In genomic region chr20:48531505-48531904, GRCh38 we compare ENCODE assay signal across 23 cellular contexts.
"Had no signal": no experiment of that assay in that cellular context is flagged by ENCODE, and none has a peak within 500 bp of the region (broad histone marks: within the 10 kb centered on the region; RNA-seq: fewer than 3 reads in every experiment).

No MANE protein-coding gene starts in this region.

- H3K4me3 Mint-ChIP-seq: activated B cell treated with CpG ODN at 0.5 μM for 24 hours; activated CD4-positive, alpha-beta memory T cell treated with anti-CD3 and anti-CD28 coated beads, Interleukin-2, amount 10 ng/mL, durations not matched to agents 7 days and 5 days; activated CD8-positive, alpha-beta memory T cell treated with anti-CD3 and anti-CD28 coated beads, Interleukin-2, amount 10 ng/mL, durations not matched to agents 7 days and 5 days; activated naive CD4-positive, alpha-beta T cell treated with anti-CD3 and anti-CD28 coated beads, Interleukin-2, amount 10 ng/mL, durations not matched to agents 7 days and 5 days; natural killer cell; T-cell had no signal

- H3K4me3 ChIP-seq: adrenal gland, esophagus squamous epithelium, lung, pancreas, right lobe of liver, upper lobe of right lung had no signal

- H3K27ac Mint-ChIP-seq: activated B cell treated with CpG ODN at 0.5 μM for 24 hours; activated CD4-positive, alpha-beta memory T cell treated with anti-CD3 and anti-CD28 coated beads, Interleukin-2, amount 10 ng/mL, durations not matched to agents 7 days and 5 days; activated CD8-positive, alpha-beta memory T cell treated with anti-CD3 and anti-CD28 coated beads, Interleukin-2, amount 10 ng/mL, durations not matched to agents 7 days and 5 days; activated naive CD4-positive, alpha-beta T cell treated with anti-CD3 and anti-CD28 coated beads, Interleukin-2, amount 10 ng/mL, durations not matched to agents 7 days and 5 days; activated T-helper 2 cell treated with anti-CD3 and anti-CD28 coated beads, Interferon-gamma antibody, Interleukin-2, Interleukin-4, amounts not matched to agents 10 μg/mL and 5 μg/mL and 100 μg/mL, durations not matched to agents 14 hours and 24 hours and 36 hours; natural killer cell; T-cell had no signal

- DNase-seq: activated B cell treated with CpG ODN at 0.5 μM for 24 hours; activated CD4-positive, alpha-beta memory T cell treated with anti-CD3 and anti-CD28 coated beads, Interleukin-2, amount 10 ng/mL, durations not matched to agents 7 days and 5 days; activated CD4-positive, alpha-beta T cell treated with anti-CD3 and anti-CD28 coated beads for 4 hours; activated CD8-positive, alpha-beta memory T cell treated with anti-CD3 and anti-CD28 coated beads, Interleukin-2, amount 10 ng/mL, durations not matched to agents 7 days and 5 days; activated naive CD4-positive, alpha-beta T cell treated with anti-CD3 and anti-CD28 coated beads, Interleukin-2, amount 10 ng/mL, durations not matched to agents 7 days and 5 days; adrenal gland; dermis blood vessel endothelial cell; effector memory CD4-positive, alpha-beta T cell; esophagus squamous epithelium; foreskin melanocyte; glutamatergic neuron; kidney; natural killer cell; pancreas; right lobe of liver; small intestine; stimulated activated CD4-positive, alpha-beta T cell treated with anti-CD3 and anti-CD28 coated beads, Interleukin-15, amount 100 ng/mL, for 24 hours; stimulated activated CD4-positive, alpha-beta T cell treated with anti-CD3 and anti-CD28 coated beads, Interleukin-2, amount 100 ng/mL, for 48 hours; T-cell; upper lobe of right lung had no signal

- H3K36me3 ChIP-seq: adrenal gland, esophagus squamous epithelium, neutrophil, pancreas, right lobe of liver, upper lobe of right lung had no signal

- H3K4me1 ChIP-seq: adrenal gland, esophagus squamous epithelium, pancreas, right lobe of liver, upper lobe of right lung had no signal

- H3K9me3 Mint-ChIP-seq: activated B cell treated with CpG ODN at 0.5 μM for 24 hours; activated CD4-positive, alpha-beta memory T cell treated with anti-CD3 and anti-CD28 coated beads, Interleukin-2, amount 10 ng/mL, durations not matched to agents 7 days and 5 days; activated naive CD4-positive, alpha-beta T cell treated with anti-CD3 and anti-CD28 coated beads, Interleukin-2, amount 10 ng/mL, durations not matched to agents 7 days and 5 days; activated T-helper 2 cell treated with anti-CD3 and anti-CD28 coated beads, Interferon-gamma antibody, Interleukin-2, Interleukin-4, amounts not matched to agents 10 μg/mL and 5 μg/mL and 100 μg/mL, durations not matched to agents 14 hours and 24 hours and 36 hours; natural killer cell; T-cell had no signal

- H3K27me3 ChIP-seq: adrenal gland, neutrophil, right lobe of liver, upper lobe of right lung had no signal

- H3K27ac ChIP-seq: adrenal gland, esophagus squamous epithelium, neutrophil, pancreas, right lobe of liver, upper lobe of right lung had no signal

- H3K36me3 Mint-ChIP-seq: activated CD8-positive, alpha-beta memory T cell treated with anti-CD3 and anti-CD28 coated beads, Interleukin-2, amount 10 ng/mL, durations not matched to agents 7 days and 5 days; activated naive CD4-positive, alpha-beta T cell treated with anti-CD3 and anti-CD28 coated beads, Interleukin-2, amount 10 ng/mL, durations not matched to agents 7 days and 5 days; natural killer cell; T-cell had no signal

- H3K4me1 Mint-ChIP-seq: activated B cell treated with CpG ODN at 0.5 μM for 24 hours; activated CD4-positive, alpha-beta memory T cell treated with anti-CD3 and anti-CD28 coated beads, Interleukin-2, amount 10 ng/mL, durations not matched to agents 7 days and 5 days; activated CD8-positive, alpha-beta memory T cell treated with anti-CD3 and anti-CD28 coated beads, Interleukin-2, amount 10 ng/mL, durations not matched to agents 7 days and 5 days; activated naive CD4-positive, alpha-beta T cell treated with anti-CD3 and anti-CD28 coated beads, Interleukin-2, amount 10 ng/mL, durations not matched to agents 7 days and 5 days; natural killer cell; T-cell had no signal

- H3K9me3 ChIP-seq: adrenal gland, esophagus squamous epithelium, neutrophil, pancreas, right lobe of liver, upper lobe of right lung had no signal
